ENCODE assay signal across 14 cellular contexts in genomic region chr16:52497067-52497816, GRCh38. TPM values are rescaled to one million over a fixed set of nuclear protein-coding genes. Genes with fewer than 3 reads are reported as not detected.
A peak's percentile ranks its signal among the peaks of the same experiment; 100 is the strongest.
DNase-seq lines count a peak whose midpoint lies in the region; ATAC-seq and TF ChIP-seq lines count a peak whose summit lies in the region.
"Had no signal": no experiment of that assay in that cellular context is flagged by ENCODE, and none has a peak within 500 bp of the region (broad histone marks: within the 10 kb centered on the region; RNA-seq: fewer than 3 reads in every experiment).

No MANE protein-coding gene starts in this region.

- H3K27me3 ChIP-seq in RWPE2 (ENCODE audit: insufficient read depth, poor library complexity, severe bottlenecking) = no peaks in the 10 kb centered on the region
- H3K27me3 ChIP-seq: left lung, uterus had no signal

- no peak for TF ChIP-seq CTCF in RWPE2 (IDR thresholded peaks at IDR 0.05; ENCODE audit: poor library complexity, severe bottlenecking)

- no peak overlapping the region for H3K4me3 Mint-ChIP-seq in naive thymus-derived CD8-positive, alpha-beta T cell

- peak; percentile 22 for DNase-seq in COLO829 (ENCODE audit: low spot score)
- peak; percentile 91 for DNase-seq in NCI-H1694 (lab: John Stamatoyannopoulos, UW)
- no peak for DNase-seq in RWPE2 (ENCODE audit: low spot score)
- DNase-seq in left colon = no peak
- no peak for DNase-seq in naive thymus-derived CD8-positive, alpha-beta T cell
- no peak for DNase-seq in activated effector memory CD4-positive, alpha-beta T cell treated with anti-CD3 and anti-CD28 coated beads, Interleukin-2, amount 50 U/mL, for 16 hours
- DNase-seq in CD1c-positive myeloid dendritic cell (ENCODE audit: extremely low spot score) = no peak
- DNase-seq: activated CD4-positive, alpha-beta T cell treated with anti-CD3 and anti-CD28 coated beads, Interleukin-2, amount 50 U/mL, for 4 hours; left lung; Right ventricle myocardium superior; uterus had no signal

- no peak overlapping the region for H3K27ac ChIP-seq in RWPE2 (ENCODE audit: poor library complexity, severe bottlenecking)
- H3K27ac ChIP-seq: left lung, prostate gland, uterus had no signal

- no peak overlapping the region for H3K4me3 ChIP-seq in RWPE2 (ENCODE audit: severe bottlenecking)
- H3K4me3 ChIP-seq: K562, left lung, prostate gland, uterus had no signal

- peak; percentile 94 for ATAC-seq in RWPE2 (ENCODE audit: low read depth)
- ATAC-seq in left colon = peak; percentile 65
- no peak for ATAC-seq in naive thymus-derived CD8-positive, alpha-beta T cell
- ATAC-seq in HG03520 (IDR thresholded peaks at IDR 0.05; ENCODE audit: unreplicated experiment) = no peak
- ATAC-seq: K562, left lung had no signal

- H3K4me1 ChIP-seq in RWPE2 (ENCODE audit: insufficient read depth, poor library complexity, severe bottlenecking) = no peaks in the 10 kb centered on the region
- H3K4me1 ChIP-seq: left lung, uterus had no signal

- POLR2A ChIA-PET in naive thymus-derived CD8-positive, alpha-beta T cell (lab: Charles Lee) = no interaction called here

- H3K27ac Mint-ChIP-seq in naive thymus-derived CD8-positive, alpha-beta T cell = no peak overlapping the region

- H3K36me3 ChIP-seq in RWPE2 (ENCODE audit: low read depth) = no peaks in the 10 kb centered on the region
- H3K36me3 ChIP-seq: left lung, prostate gland, uterus had no signal

- H3K9me3 ChIP-seq in RWPE2 (ENCODE audit: severe bottlenecking) = no peaks in the 10 kb centered on the region
- H3K9me3 ChIP-seq: left lung, prostate gland, uterus had no signal

- peaks cover 0 to 6% (median 0%) of the 10 kb centered on the region in 5 donors for H3K27me3 Mint-ChIP-seq in naive thymus-derived CD8-positive, alpha-beta T cell

- H3K4me1 Mint-ChIP-seq in naive thymus-derived CD8-positive, alpha-beta T cell = peaks cover 0 to 4% (median 0%) of the 10 kb centered on the region in 4 donors

- intact Hi-C loops in left colon (cut with DNase I, micrococcal nuclease) = no loop called here

- no peaks in the 10 kb centered on the region for H3K36me3 Mint-ChIP-seq in naive thymus-derived CD8-positive, alpha-beta T cell

- H3K9me3 Mint-ChIP-seq in naive thymus-derived CD8-positive, alpha-beta T cell = no peaks in the 10 kb centered on the region

RNA-seq across cellular contexts. Expression of gene TOX3, which starts 49.7 kb away (rescaled TPM):
- total RNA-seq in left colon = 10 to 100 TPM; 47.8 to 51.7 TPM
- not detected for total RNA-seq in naive thymus-derived CD8-positive, alpha-beta T cell
- polyA plus RNA-seq in naive thymus-derived CD8-positive, alpha-beta T cell = not detected
- total RNA-seq: K562, Right ventricle myocardium superior had no signal
- polyA plus RNA-seq: K562 had no signal

Comparison
In these comparisons a context has a peak if more than half of its experiments do, and no peak if none do; other contexts are left out.
1. DNase-seq: peak in COLO829 (single experiment) and NCI-H1694 (single experiment); none in RWPE2 (single experiment), left colon (0 of 2), naive thymus-derived CD8-positive, alpha-beta T cell (0 of 10), activated effector memory CD4-positive, alpha-beta T cell treated with anti-CD3 and anti-CD28 coated beads, Interleukin-2, amount 50 U/mL, for 16 hours (single experiment) and CD1c-positive myeloid dendritic cell (single experiment).
2. ATAC-seq: peak in RWPE2 (single experiment) and left colon (single experiment); none in naive thymus-derived CD8-positive, alpha-beta T cell (0 of 2) and HG03520 (single experiment).
3. RNA of gene TOX3, which starts 49.7 kb away (total RNA-seq): 47.8 to 51.7 TPM in left colon; not detected in naive thymus-derived CD8-positive, alpha-beta T cell; every median in the first group is over 10 times any median in the second.